1 cellular context compared by ENCODE assay signal in genomic region chr21:26581818-26582217, GRCh38.
TF ChIP-seq lines count a peak whose summit lies in the region.

No MANE protein-coding gene starts in this region.

TF ChIP-seq in HEK293, 187 proteins besides CTCF, POLR2A, EP300 and RAD21 (continued from another document):
- TF ChIP-seq ZNF571 (tag by site-specific recombination; IDR thresholded peaks at IDR 0.05) (no peak), ZNF518A (tag by site-specific recombination; conservative IDR thresholded peaks at IDR 0.05; ENCODE audit: low read depth) (peak; percentile 59), ZBTB8A (tag by site-specific recombination; IDR thresholded peaks at IDR 0.05) (0 out of 2 replicates have a peak, but pooled peaks have one; percentile 19), ZNF624 (tag by site-specific recombination; IDR thresholded peaks at IDR 0.05) (no peak), ZNF155 (tag by site-specific recombination; IDR thresholded peaks at IDR 0.05) (no peak), ZNF394 (tag by site-specific recombination; IDR thresholded peaks at IDR 0.05; ENCODE audit: borderline replicate concordance) (peak; percentile 51; the same call in 1 of the 2 replicates), GFI1B (tag by site-specific recombination; IDR thresholded peaks at IDR 0.05) (no peak), ZNF555 (tag by site-specific recombination; conservative IDR thresholded peaks at IDR 0.05) (peak; percentile 38), ZNF623 (tag by site-specific recombination; IDR thresholded peaks at IDR 0.05) (peak; percentile 26; the same call in 1 of the 2 replicates), ZNF785 (tag by site-specific recombination; IDR thresholded peaks at IDR 0.05) (no peak), ZNF544 (tag by site-specific recombination; IDR thresholded peaks at IDR 0.05) (no peak)
- TF ChIP-seq, protein P1, sequence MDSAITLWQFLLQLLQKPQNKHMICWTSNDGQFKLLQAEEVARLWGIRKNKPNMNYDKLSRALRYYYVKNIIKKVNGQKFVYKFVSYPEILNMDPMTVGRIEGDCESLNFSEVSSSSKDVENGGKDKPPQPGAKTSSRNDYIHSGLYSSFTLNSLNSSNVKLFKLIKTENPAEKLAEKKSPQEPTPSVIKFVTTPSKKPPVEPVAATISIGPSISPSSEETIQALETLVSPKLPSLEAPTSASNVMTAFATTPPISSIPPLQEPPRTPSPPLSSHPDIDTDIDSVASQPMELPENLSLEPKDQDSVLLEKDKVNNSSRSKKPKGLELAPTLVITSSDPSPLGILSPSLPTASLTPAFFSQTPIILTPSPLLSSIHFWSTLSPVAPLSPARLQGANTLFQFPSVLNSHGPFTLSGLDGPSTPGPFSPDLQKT (IDR thresholded peaks at IDR 0.05; ENCODE audit: borderline replicate concordance, low read depth, low read length), result no peak
- TF ChIP-seq, protein P2, sequence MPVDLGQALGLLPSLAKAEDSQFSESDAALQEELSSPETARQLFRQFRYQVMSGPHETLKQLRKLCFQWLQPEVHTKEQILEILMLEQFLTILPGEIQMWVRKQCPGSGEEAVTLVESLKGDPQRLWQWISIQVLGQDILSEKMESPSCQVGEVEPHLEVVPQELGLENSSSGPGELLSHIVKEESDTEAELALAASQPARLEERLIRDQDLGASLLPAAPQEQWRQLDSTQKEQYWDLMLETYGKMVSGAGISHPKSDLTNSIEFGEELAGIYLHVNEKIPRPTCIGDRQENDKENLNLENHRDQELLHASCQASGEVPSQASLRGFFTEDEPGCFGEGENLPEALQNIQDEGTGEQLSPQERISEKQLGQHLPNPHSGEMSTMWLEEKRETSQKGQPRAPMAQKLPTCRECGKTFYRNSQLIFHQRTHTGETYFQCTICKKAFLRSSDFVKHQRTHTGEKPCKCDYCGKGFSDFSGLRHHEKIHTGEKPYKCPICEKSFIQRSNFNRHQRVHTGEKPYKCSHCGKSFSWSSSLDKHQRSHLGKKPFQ (tag by site-specific recombination; IDR thresholded peaks at IDR 0.05), result no peak
- TF ChIP-seq, protein P3, sequence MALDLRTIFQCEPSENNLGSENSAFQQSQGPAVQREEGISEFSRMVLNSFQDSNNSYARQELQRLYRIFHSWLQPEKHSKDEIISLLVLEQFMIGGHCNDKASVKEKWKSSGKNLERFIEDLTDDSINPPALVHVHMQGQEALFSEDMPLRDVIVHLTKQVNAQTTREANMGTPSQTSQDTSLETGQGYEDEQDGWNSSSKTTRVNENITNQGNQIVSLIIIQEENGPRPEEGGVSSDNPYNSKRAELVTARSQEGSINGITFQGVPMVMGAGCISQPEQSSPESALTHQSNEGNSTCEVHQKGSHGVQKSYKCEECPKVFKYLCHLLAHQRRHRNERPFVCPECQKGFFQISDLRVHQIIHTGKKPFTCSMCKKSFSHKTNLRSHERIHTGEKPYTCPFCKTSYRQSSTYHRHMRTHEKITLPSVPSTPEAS (tag by site-specific recombination; IDR thresholded peaks at IDR 0.05), result no peak
TF ChIP-seq in HEK293: peak in this region for 10.
